ENCODE assay signal across 12 cellular contexts in genomic region chr2:239375278-239376061, GRCh38. TPM values are rescaled to one million over a fixed set of nuclear protein-coding genes. Genes with fewer than 3 reads are reported as not detected.
A peak's percentile ranks its signal among the peaks of the same experiment; 100 is the strongest.
DNase-seq lines count a peak whose midpoint lies in the region; ATAC-seq and TF ChIP-seq lines count a peak whose summit lies in the region.
"Had no signal": no experiment of that assay in that cellular context is flagged by ENCODE, and none has a peak within 500 bp of the region (broad histone marks: within the 10 kb centered on the region; RNA-seq: fewer than 3 reads in every experiment).

No MANE protein-coding gene starts in this region.

- H3K9ac ChIP-seq in BLaER1: no peak overlapping the region

- no peaks in the 10 kb centered on the region for H3K27me3 Mint-ChIP-seq in chondrocyte (ENCODE audit: low read depth)
- H3K27me3 Mint-ChIP-seq: CD8-positive, alpha-beta memory T cell had no signal

- H3K36me3 Mint-ChIP-seq in chondrocyte (ENCODE audit: low read depth): no peaks in the 10 kb centered on the region

- H3K4me3 Mint-ChIP-seq in chondrocyte (ENCODE audit: unreplicated experiment): no peak overlapping the region

- H3K4me1 Mint-ChIP-seq in chondrocyte (ENCODE audit: low read depth): no peaks in the 10 kb centered on the region

- H3K4me1 ChIP-seq in BLaER1: peaks cover 94% of the 10 kb centered on the region

- no peak overlapping the region for H3K27ac Mint-ChIP-seq in chondrocyte (ENCODE audit: unreplicated experiment)
- H3K27ac Mint-ChIP-seq: CD8-positive, alpha-beta memory T cell had no signal

- peaks cover 31% of the 10 kb centered on the region for H3K36me3 ChIP-seq in BLaER1

- H3K4me2 ChIP-seq in BLaER1: peak overlapping the region; percentile 32

- H4K20me1 ChIP-seq in BLaER1: peaks cover 77% of the 10 kb centered on the region

- ATAC-seq in GM21423 (IDR thresholded peaks at IDR 0.05; ENCODE audit: unreplicated experiment): no peak

- H3K9me3 ChIP-seq in BLaER1: no peaks in the 10 kb centered on the region

- no peaks in the 10 kb centered on the region for H3K27me3 ChIP-seq in BLaER1

- peak; percentile 25 for TF ChIP-seq CTCF in chondrocyte (IDR thresholded peaks at IDR 0.05)

- no peaks in the 10 kb centered on the region for H3K9me3 Mint-ChIP-seq in chondrocyte (ENCODE audit: low read depth)
- H3K9me3 Mint-ChIP-seq: CD8-positive, alpha-beta memory T cell had no signal

- DNase-seq in H4 (ENCODE audit: low spot score) (peak; percentile 28), chondrocyte (ENCODE audit: low spot score) (peak; percentile 64), mesenteric fat pad (ENCODE audit: low spot score) (peak; percentile 87), SW 1271 (lab: John Stamatoyannopoulos, UW) (no peak), C1 segment of cervical spinal cord (lab: John Stamatoyannopoulos, UW) (no peak)
- DNase-seq: foreskin fibroblast; IMR-90; NCI-H1417 treated with DMSO at 0.1 percent for 48 hours; stimulated activated naive CD4-positive, alpha-beta T cell treated with Interleukin-2 at 50 U/mL for 16 hours had no signal

- no peak overlapping the region for H3K4me3 ChIP-seq in BLaER1

- peak overlapping the region; percentile 30; the same call in 1 of the 2 replicates for H3K27ac ChIP-seq in BLaER1

RNA-seq across cellular contexts. Expression of gene HDAC4, which starts 25.4 kb away (rescaled TPM):
- 6.4 and 19.7 TPM in 2 replicates for total RNA-seq in H4 (2014; rRNA removed; shearing (Covaris generic))
- 16.4 to 27.0 TPM (median 22.3 TPM) in 3 replicates for total RNA-seq in chondrocyte
- total RNA-seq in mesenteric fat pad: 44.9 TPM

Comparison
In these comparisons a context has a peak if more than half of its experiments do, and no peak if none do; other contexts are left out.
1. DNase-seq: peak in H4 (single experiment), chondrocyte (single experiment) and mesenteric fat pad (single experiment); none in SW 1271 (0 of 2) and C1 segment of cervical spinal cord (0 of 14).